ENCODE assay signal across 33 cellular contexts in the genomic region with DNA sequence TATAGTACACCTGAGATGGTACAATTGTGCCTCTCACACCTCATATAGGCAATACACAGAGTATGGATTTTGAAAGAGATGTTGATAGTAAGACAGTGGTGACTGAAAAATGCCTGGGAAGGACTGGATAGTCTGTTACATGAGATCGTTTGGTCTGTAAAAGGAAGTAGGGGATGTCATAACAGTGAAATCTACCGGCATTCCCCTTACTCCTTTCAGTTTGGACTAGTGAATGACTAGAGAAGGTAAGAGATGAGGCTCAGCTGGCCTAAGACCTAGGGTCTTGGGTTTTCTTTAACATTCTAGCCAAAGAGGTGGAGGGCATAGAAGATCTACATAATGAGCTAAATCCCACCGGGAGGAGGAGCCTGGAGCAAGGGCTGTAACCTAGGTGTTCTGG. TPM values are rescaled to one million over a fixed set of nuclear protein-coding genes. Genes with fewer than 3 reads are reported as not detected.
"Had no signal": no experiment of that assay in that cellular context is flagged by ENCODE, and none has a peak within 500 bp of the region (broad histone marks: within the 10 kb centered on the region; RNA-seq: fewer than 3 reads in every experiment).

No MANE protein-coding gene starts in this region.

- H3K9me3 ChIP-seq: esophagus muscularis mucosa, gastroesophageal sphincter, heart left ventricle, mucosa of descending colon, testis, tibial artery had no signal

- H3K9ac ChIP-seq: parathyroid adenoma had no signal

- H3K4me1 ChIP-seq: esophagus muscularis mucosa, foreskin keratinocyte, gastroesophageal sphincter, heart left ventricle, parathyroid adenoma, testis, tibial artery had no signal

- DNase-seq: effector CD8-positive, alpha-beta T cell; foreskin keratinocyte; heart left ventricle; kidney; mesenchymal stem cell; mucosa of descending colon; naive B cell; stimulated activated CD4-positive, alpha-beta T cell treated with anti-CD3 and anti-CD28 coated beads, Interleukin-12 subunit alpha, Interleukin-12 subunit beta, amount 100 ng/mL, for 4 hours; stimulated activated CD4-positive, alpha-beta T cell treated with anti-CD3 and anti-CD28 coated beads, Interleukin-1b, Interleukin-23, amount 100 ng/mL, for 48 hours; stimulated activated CD4-positive, alpha-beta T cell treated with anti-CD3 and anti-CD28 coated beads, Interleukin-4, amount 100 ng/mL, for 1 hour; stimulated activated naive CD4-positive, alpha-beta T cell treated with Interleukin-2 at 50 U/mL for 16 hours; substantia nigra; testis; tibial artery had no signal

- H3K4me3 Mint-ChIP-seq: dendritic cell treated with granulocyte-macrophage colony-stimulating factor and Interleukin-4, amounts not matched to agents 40 ng/mL and 50 ng/mL, for 4 days; mesothelial cell of epicardium; naive B cell; natural killer cell treated with Interleukin-12 subunit alpha and Interleukin-12 subunit beta and Interleukin-15 and Interleukin-18, amount 100 ng/mL, for 72 hours; neural crest cell; stimulated activated effector memory CD8-positive, alpha-beta T cell treated with anti-CD3 and anti-CD28 coated beads, Interleukin-12 subunit alpha, Interleukin-12 subunit beta, amount 100 ng/mL, for 72 hours; type B pancreatic cell had no signal

- H2AFZ ChIP-seq: hepatocyte, parathyroid adenoma had no signal

- H3K4me2 ChIP-seq: hepatocyte, smooth muscle cell had no signal

- H3K4me1 Mint-ChIP-seq: stimulated activated effector memory CD8-positive, alpha-beta T cell treated with anti-CD3 and anti-CD28 coated beads, Interleukin-12 subunit alpha, Interleukin-12 subunit beta, amount 100 ng/mL, for 72 hours had no signal

- H3K27ac ChIP-seq: esophagus muscularis mucosa, foreskin keratinocyte, gastroesophageal sphincter, heart left ventricle, hepatocyte, parathyroid adenoma, testis, tibial artery had no signal

- H3K4me3 ChIP-seq: esophagus muscularis mucosa, gastroesophageal sphincter, heart left ventricle, hepatocyte, mucosa of descending colon, smooth muscle cell, testis, tibial artery had no signal

- H3K9me3 Mint-ChIP-seq: dendritic cell treated with granulocyte-macrophage colony-stimulating factor and Interleukin-4, amounts not matched to agents 40 ng/mL and 50 ng/mL, for 4 days; natural killer cell treated with Interleukin-12 subunit alpha and Interleukin-12 subunit beta and Interleukin-15 and Interleukin-18, amount 100 ng/mL, for 72 hours; neural crest cell; stimulated activated effector memory CD8-positive, alpha-beta T cell treated with anti-CD3 and anti-CD28 coated beads, Interleukin-12 subunit alpha, Interleukin-12 subunit beta, amount 100 ng/mL, for 72 hours; type B pancreatic cell had no signal

- ATAC-seq: foreskin keratinocyte; gastroesophageal sphincter; heart left ventricle; left lobe of liver; mucosa of descending colon; natural killer cell treated with Interleukin-12 subunit alpha and Interleukin-12 subunit beta and Interleukin-15 and Interleukin-18, amount 100 ng/mL, for 72 hours; sciatic nerve; stimulated activated effector memory CD8-positive, alpha-beta T cell treated with anti-CD3 and anti-CD28 coated beads, Interleukin-12 subunit alpha, Interleukin-12 subunit beta, amount 100 ng/mL, for 72 hours had no signal

- H3K36me3 ChIP-seq: esophagus muscularis mucosa, gastroesophageal sphincter, heart left ventricle, tibial artery had no signal

- H3K27me3 ChIP-seq: esophagus muscularis mucosa, hepatocyte, testis had no signal

- H3K79me2 ChIP-seq: hepatocyte, parathyroid adenoma had no signal

- H3K27ac Mint-ChIP-seq: dendritic cell treated with granulocyte-macrophage colony-stimulating factor and Interleukin-4, amounts not matched to agents 40 ng/mL and 50 ng/mL, for 4 days; mesothelial cell of epicardium; natural killer cell treated with Interleukin-12 subunit alpha and Interleukin-12 subunit beta and Interleukin-15 and Interleukin-18, amount 100 ng/mL, for 72 hours; progenitor cell of endocrine pancreas; stimulated activated effector memory CD8-positive, alpha-beta T cell treated with anti-CD3 and anti-CD28 coated beads, Interleukin-12 subunit alpha, Interleukin-12 subunit beta, amount 100 ng/mL, for 72 hours; type B pancreatic cell had no signal

- H3K36me3 Mint-ChIP-seq: mesothelial cell of epicardium; natural killer cell treated with Interleukin-12 subunit alpha and Interleukin-12 subunit beta and Interleukin-15 and Interleukin-18, amount 100 ng/mL, for 72 hours; stimulated activated effector memory CD8-positive, alpha-beta T cell treated with anti-CD3 and anti-CD28 coated beads, Interleukin-12 subunit alpha, Interleukin-12 subunit beta, amount 100 ng/mL, for 72 hours; type B pancreatic cell had no signal

RNA-seq across cellular contexts. Expression of gene TAL2, which starts 8.1 kb away (rescaled TPM):
- total RNA-seq: endothelial cell of umbilical vein; epithelial cell of proximal tubule; esophagus muscularis mucosa; foreskin keratinocyte; gastroesophageal sphincter; heart left ventricle; hepatocyte; left lobe of liver; lung microvascular endothelial cell; natural killer cell treated with Interleukin-12 subunit alpha and Interleukin-12 subunit beta and Interleukin-15 and Interleukin-18, amount 100 ng/mL, for 72 hours; sciatic nerve; testis had no signal
- polyA plus RNA-seq: fibroblast of lung, foreskin keratinocyte, hepatocyte, urinary bladder had no signal
